9 cellular contexts compared by ENCODE assay signal in genomic region chr7:139118234-139118802, GRCh38. TPM values are rescaled to one million over a fixed set of nuclear protein-coding genes. Genes with fewer than 3 reads are reported as not detected.
DNase-seq lines count a peak whose midpoint lies in the region; ATAC-seq, FAIRE-seq and TF ChIP-seq lines count a peak whose summit lies in the region.
"Had no signal": no experiment of that assay in that cellular context is flagged by ENCODE, and none has a peak within 500 bp of the region (broad histone marks: within the 10 kb centered on the region; RNA-seq: fewer than 3 reads in every experiment).

No MANE protein-coding gene starts in this region.

- TF ChIP-seq EP300 in H1 (IDR thresholded peaks at IDR 0.05; ENCODE audit: borderline replicate concordance in 1 of 2, low read depth in 2 of 2, low read length in 2 of 2) (no peak), gastroesophageal sphincter (IDR thresholded peaks at IDR 0.05) (no peak)

- no peak overlapping the region for H4K5ac ChIP-seq in H1 (ENCODE audit: insufficient read length, low read depth, low read length)

- TF ChIP-seq RAD21 in H1 (IDR thresholded peaks at IDR 0.05 in 1 of 2, conservative IDR thresholded peaks at IDR 0.05 in 1 of 2; ENCODE audit: low read depth in 2 of 2, low read length in 2 of 2), result no peak

- no peak overlapping the region for H3K23ac ChIP-seq in H1 (ENCODE audit: insufficient read length)

- no peak overlapping the region for H2BK120ac ChIP-seq in H1 (replicated peaks; ENCODE audit: low read depth, low read length)

- H3K4ac ChIP-seq in H1 (replicated peaks; ENCODE audit: insufficient read length, low read depth, low read length), result no peak overlapping the region

- no peak overlapping the region for H3K56ac ChIP-seq in H1 (replicated peaks; ENCODE audit: insufficient read length, low read depth, low read length)

- TF ChIP-seq CTCF in H1 (IDR thresholded peaks at IDR 0.05; ENCODE audit: control extremely low read depth in 1 of 3, insufficient read depth in 1 of 3, low read depth in 1 of 3, low read length in 3 of 3) (peak in 2 of 3 experiments; percentile 11 to 12; a peak in 2 of 4 replicates), gastroesophageal sphincter (IDR thresholded peaks at IDR 0.05) (no peak)

- no peaks in the 10 kb centered on the region for H3K79me1 ChIP-seq in H1 (ENCODE audit: low read depth, low read length)

- H3K18ac ChIP-seq in H1 (ENCODE audit: extremely low read depth, low read length), result no peak overlapping the region; the same call in 1 of the 2 replicates

- no peak for FAIRE-seq in H1 (lab: Jason Lieb, UNC)
- FAIRE-seq: colon had no signal

- H3K4me3 ChIP-seq in H1 (ENCODE audit: extremely low read depth in 1 of 4, insufficient read depth in 2 of 4, low read depth in 3 of 4, low read length in 4 of 4) (no peak overlapping the region), gastroesophageal sphincter (no peak overlapping the region)

- no peak overlapping the region for H2BK20ac ChIP-seq in H1 (ENCODE audit: low read length)

- no peak overlapping the region for H4K8ac ChIP-seq in H1 (ENCODE audit: extremely low read depth, insufficient read depth, low read length)

- 81% methylated on average over 8 of the region's 8 CpGs; no CpG with 5 or more reads in 1 of the 2 experiments for WGBS in H1 (ENCODE audit: extremely low coverage in 1 of 2, insufficient coverage in 1 of 2, insufficient read length in 1 of 2, insufficient replicate concordance in 2 of 2, low coverage in 1 of 2, low lambda C conversion rate in 2 of 2, missing lambda C conversion rate in 1 of 2), 2 experiments
- 24 to 26% methylated on average over 4 to 8 of the region's 8 CpGs for WGBS in gastroesophageal sphincter (ENCODE audit: low coverage in 1 of 2), 2 donors

- POLR2A ChIA-PET in H1 (lab: Charles Lee; ENCODE audit: partially characterized antibody), result no interaction called here

- H3K27me3 ChIP-seq in H1 (replicated peaks in 1 of 4; ENCODE audit: control insufficient read depth in 3 of 4, extremely low read depth in 1 of 4, insufficient read depth in 3 of 4, low read length in 3 of 4) (no peaks in the 10 kb centered on the region), gastroesophageal sphincter (peaks cover 28% of the 10 kb centered on the region)

- H3K27ac ChIP-seq in H1 (ENCODE audit: low read depth, low read length) (no peak overlapping the region), gastroesophageal sphincter (no peak overlapping the region)

- no peaks in the 10 kb centered on the region for H4K20me1 ChIP-seq in H1 (replicated peaks in 1 of 2; ENCODE audit: control insufficient read depth in 1 of 2, insufficient read depth in 2 of 2, low read length in 2 of 2)

- peak overlapping the region; percentile 54 for H2AFZ ChIP-seq in H1 (ENCODE audit: low read length)

- TF ChIP-seq POLR2A in H1 (IDR thresholded peaks at IDR 0.05; ENCODE audit: control extremely low read depth in 1 of 2, low read depth in 2 of 2, low read length in 2 of 2) (no peak), gastroesophageal sphincter (IDR thresholded peaks at IDR 0.05) (no peak)

- 0 out of 7 replicates have a peak overlapping the region, but pooled peaks of 1 of the 4 experiments have one; percentile 18 for H3K9ac ChIP-seq in H1 (replicated peaks in 1 of 4; ENCODE audit: extremely low read depth in 1 of 4, low read depth in 3 of 4, low read length in 3 of 4)

- DNase-seq in stimulated activated CD4-positive, alpha-beta T cell treated with anti-CD3 and anti-CD28 coated beads, Interleukin-4, amount 100 ng/mL, for 24 hours, result peak; percentile 57
- DNase-seq in stimulated activated CD4-positive, alpha-beta T cell treated with anti-CD3 and anti-CD28 coated beads, Interleukin-12 subunit alpha, Interleukin-12 subunit beta, amount 100 ng/mL, for 4 hours, result no peak
- DNase-seq in OCI-M1 (lab: John Stamatoyannopoulos, UW) (peak; percentile 41), H1 (ENCODE audit: low read depth in 1 of 2, low spot score in 2 of 2) (no peak), stromal cell of bone marrow (ENCODE audit: low read depth) (peak; percentile 13), Right ventricle myocardium inferior (ENCODE audit: missing footprints) (no peak)

- H2BK5ac ChIP-seq in H1 (ENCODE audit: low read depth, low read length), result no peak overlapping the region

- no peak overlapping the region for H2BK15ac ChIP-seq in H1 (ENCODE audit: low read length)

- H3K14ac ChIP-seq in H1 (ENCODE audit: insufficient read length), result no peak overlapping the region

- H3K4me2 ChIP-seq in H1 (ENCODE audit: insufficient read depth in 1 of 2, low read depth in 2 of 2, low read length in 2 of 2), result no peak overlapping the region

- H3K4me1 ChIP-seq in H1 (replicated peaks in 1 of 4; ENCODE audit: control insufficient read depth in 3 of 4, insufficient read depth in 4 of 4, low read length in 3 of 4), result peaks cover 0 to 8% (median 1%) of the 10 kb centered on the region in 4 experiments; a peak in 2 of 7 replicates
- no peaks in the 10 kb centered on the region for H3K4me1 ChIP-seq in gastroesophageal sphincter

- H2AK5ac ChIP-seq in H1 (ENCODE audit: low read depth, low read length), result no peak overlapping the region

- H4K91ac ChIP-seq in H1 (replicated peaks; ENCODE audit: insufficient read length, low read length), result no peak overlapping the region

- no peaks in the 10 kb centered on the region for H3K36me3 ChIP-seq in H1 (ENCODE audit: control insufficient read depth in 2 of 4, insufficient read depth in 4 of 4, low read length in 3 of 4)
- no peaks in the 10 kb centered on the region for H3K36me3 ChIP-seq in gastroesophageal sphincter

- H2BK12ac ChIP-seq in H1 (ENCODE audit: low read depth, low read length), result no peak overlapping the region

- CTCF ChIA-PET in H1 (lab: Charles Lee; ENCODE audit: partially characterized antibody), result no interaction called here

- no peaks in the 10 kb centered on the region for H3K23me2 ChIP-seq in H1 (ENCODE audit: low read depth, low read length)

- H3K9me3 ChIP-seq in H1 (ENCODE audit: insufficient read depth in 2 of 2, low read depth in 1 of 2, low read length in 1 of 2), result no peaks in the 10 kb centered on the region
- H3K9me3 ChIP-seq in gastroesophageal sphincter, result no peaks in the 10 kb centered on the region

- H3K79me2 ChIP-seq in H1 (ENCODE audit: control insufficient read depth in 1 of 2, insufficient read depth in 2 of 2, low read length in 2 of 2), result no peaks in the 10 kb centered on the region

- intact Hi-C loops in Right ventricle myocardium inferior (cut with DNase I), result no loop called here

- ATAC-seq in HG02798 (IDR thresholded peaks at IDR 0.05; ENCODE audit: poor library complexity, unreplicated experiment), result peak; percentile 79
- ATAC-seq in Right ventricle myocardium inferior, result no peak
- ATAC-seq in gastroesophageal sphincter, result no peak

TF ChIP-seq in H1, 55 proteins besides CTCF, POLR2A, EP300 and RAD21:
- TF ChIP-seq MAFK (IDR thresholded peaks at IDR 0.05; ENCODE audit: low read depth, low read length) (peak; percentile 56; the same call in 1 of the 2 replicates), BACH1 (IDR thresholded peaks at IDR 0.05; ENCODE audit: low read length) (peak; percentile 90), SP1 (IDR thresholded peaks at IDR 0.05; ENCODE audit: low read depth, low read length) (no peak)

RNA-seq across cellular contexts. Expression of gene ZC3HAV1, which starts 8.8 kb away (rescaled TPM):
- 43.4 and 44.3 TPM in 2 replicates for total RNA-seq in H1 (2021; fragmentation: NEBNext Ultra II Directional; extraction: Animal tissue kit (Norgen Biotek cat#: 25700))
- polyA plus RNA-seq in H1 (2011; rRNA removed), result 15.6 and 22.5 TPM in 2 replicates
- 15.0 TPM for polyA plus RNA-seq in H1 (2011; cell fraction: cytosol; rRNA removed)
- polyA plus RNA-seq in H1 (2011; cell fraction: nucleus; rRNA removed), result 29.6 TPM
- 16.6 to 21.1 TPM (median 18.3 TPM) in 4 replicates for polyA plus RNA-seq in H1 (2012, experiment 1 of 2)
- 1.9 TPM for polyA plus RNA-seq in H1 (2012, experiment 2 of 2)
- 34.4 TPM for polyA plus RNA-seq in H1 (2013, experiment 1 of 2)
- polyA plus RNA-seq in H1 (2013, experiment 2 of 2), result 29.4 TPM
- 37.0 and 42.9 TPM in 2 replicates for polyA minus RNA-seq in H1 (2011; rRNA and poly(A)+ RNA removed)
- 26.3 TPM for polyA minus RNA-seq in H1 (2011; cell fraction: cytosol; rRNA and poly(A)+ RNA removed)
- 40.8 TPM for polyA minus RNA-seq in H1 (2011; cell fraction: nucleus; rRNA and poly(A)+ RNA removed)
- total RNA-seq in Right ventricle myocardium inferior (8.0 TPM), gastroesophageal sphincter (10 to 100 TPM; 21.8 to 30.4 (median 27.2) TPM)

Comparison
In these comparisons a context has a peak if more than half of its experiments do, and no peak if none do; other contexts are left out.
1. DNase-seq: peak in stimulated activated CD4-positive, alpha-beta T cell treated with anti-CD3 and anti-CD28 coated beads, Interleukin-4, amount 100 ng/mL, for 24 hours (single experiment), OCI-M1 (single experiment) and stromal cell of bone marrow (single experiment); none in stimulated activated CD4-positive, alpha-beta T cell treated with anti-CD3 and anti-CD28 coated beads, Interleukin-12 subunit alpha, Interleukin-12 subunit beta, amount 100 ng/mL, for 4 hours (single experiment), H1 (0 of 2) and Right ventricle myocardium inferior (single experiment).
2. CTCF ChIP-seq: peak in H1 (2 of 3); none in gastroesophageal sphincter (0 of 4).